Comparison of ENCODE assay signal across 1 cellular context in genomic region chr6:26420607-26421235, GRCh38.
TF ChIP-seq lines count a peak whose summit lies in the region.

No MANE protein-coding gene starts in this region.

TF ChIP-seq in HepG2, 621 proteins besides CTCF, POLR2A, EP300 and RAD21 (continued from another document):
- peak; percentile 82 for TF ChIP-seq ZNF646 (CRISPR knock-in tag; IDR thresholded peaks at IDR 0.05)
- TF ChIP-seq CAMTA2 (CRISPR knock-in tag; IDR thresholded peaks at IDR 0.05; ENCODE audit: borderline replicate concordance) = peak; percentile 15; the same call in 1 of the 2 replicates
- peak; percentile 32; the same call in 1 of the 2 replicates for TF ChIP-seq ZNF12 (CRISPR knock-in tag; IDR thresholded peaks at IDR 0.05)
- TF ChIP-seq ZBTB38 (CRISPR knock-in tag; IDR thresholded peaks at IDR 0.05) = 0 out of 2 replicates have a peak, but pooled peaks have one; percentile 22
- peak; percentile 41; the same call in 1 of the 2 replicates for TF ChIP-seq ZNF430 (CRISPR knock-in tag; IDR thresholded peaks at IDR 0.05)
- peak; percentile 65; the same call in 1 of the 2 replicates for TF ChIP-seq ZNF615 (CRISPR knock-in tag; IDR thresholded peaks at IDR 0.05; ENCODE audit: borderline replicate concordance)
- 0 out of 2 replicates have a peak, but pooled peaks have one; percentile 31 for TF ChIP-seq WIZ (CRISPR knock-in tag; IDR thresholded peaks at IDR 0.05)
- 0 out of 2 replicates have a peak, but pooled peaks have one; percentile 52 for TF ChIP-seq ZBED4 (CRISPR knock-in tag; IDR thresholded peaks at IDR 0.05; ENCODE audit: borderline replicate concordance)
- no peak for TF ChIP-seq ZNF567 (CRISPR knock-in tag; IDR thresholded peaks at IDR 0.05; ENCODE audit: borderline replicate concordance)
- TF ChIP-seq HDAC2 (CRISPR knock-in tag; IDR thresholded peaks at IDR 0.05) = peak; percentile 33; the same call in 1 of the 2 replicates
- TF ChIP-seq ZNF331 (CRISPR knock-in tag; IDR thresholded peaks at IDR 0.05) = no peak
- peak; percentile 92; the same call in 1 of the 2 replicates for TF ChIP-seq ZNF572 (CRISPR knock-in tag; IDR thresholded peaks at IDR 0.05)
- 0 out of 2 replicates have a peak, but pooled peaks have one; percentile 27 for TF ChIP-seq SP2 (CRISPR knock-in tag; IDR thresholded peaks at IDR 0.05)
- TF ChIP-seq ZNF274 (CRISPR knock-in tag; IDR thresholded peaks at IDR 0.05) = no peak; the same call in 1 of the 2 replicates
- TF ChIP-seq KDM5A (IDR thresholded peaks at IDR 0.05; ENCODE audit: borderline replicate concordance, low read length) = 0 out of 2 replicates have a peak, but pooled peaks have one; percentile 38
- 0 out of 4 replicates have a peak, but pooled peaks of 1 of the 2 experiments have one; percentile 32 for TF ChIP-seq KLF16 (CRISPR knock-in tag; IDR thresholded peaks at IDR 0.05)
- TF ChIP-seq NFKB2 (CRISPR knock-in tag; IDR thresholded peaks at IDR 0.05; ENCODE audit: borderline replicate concordance) = 0 out of 2 replicates have a peak, but pooled peaks have one; percentile 18
- 0 out of 2 replicates have a peak, but pooled peaks have one; percentile 55 for TF ChIP-seq MXD3 (CRISPR knock-in tag; IDR thresholded peaks at IDR 0.05)
- TF ChIP-seq SMC3 (IDR thresholded peaks at IDR 0.05; ENCODE audit: low read length) = peak; percentile 74
- TF ChIP-seq ZNF607 (CRISPR knock-in tag; IDR thresholded peaks at IDR 0.05; ENCODE audit: borderline replicate concordance) = peak; percentile 76; the same call in 1 of the 2 replicates
- peak; percentile 22; the same call in 1 of the 2 replicates for TF ChIP-seq ZNF788 (CRISPR knock-in tag; IDR thresholded peaks at IDR 0.05; ENCODE audit: borderline replicate concordance)
- no peak for TF ChIP-seq SOX6 (IDR thresholded peaks at IDR 0.05)
- peak; percentile 30; the same call in 1 of the 2 replicates for TF ChIP-seq SOX6 (CRISPR knock-in tag; IDR thresholded peaks at IDR 0.05)
- peak; percentile 11; the same call in 1 of the 2 replicates for TF ChIP-seq RXRB (CRISPR knock-in tag; IDR thresholded peaks at IDR 0.05; ENCODE audit: borderline replicate concordance)
- no peak for TF ChIP-seq ZBTB49 (CRISPR knock-in tag; IDR thresholded peaks at IDR 0.05; ENCODE audit: borderline replicate concordance)
- TF ChIP-seq RFX5 (IDR thresholded peaks at IDR 0.05; ENCODE audit: low read depth, low read length) = peak; percentile 76
